In the genomic region with DNA sequence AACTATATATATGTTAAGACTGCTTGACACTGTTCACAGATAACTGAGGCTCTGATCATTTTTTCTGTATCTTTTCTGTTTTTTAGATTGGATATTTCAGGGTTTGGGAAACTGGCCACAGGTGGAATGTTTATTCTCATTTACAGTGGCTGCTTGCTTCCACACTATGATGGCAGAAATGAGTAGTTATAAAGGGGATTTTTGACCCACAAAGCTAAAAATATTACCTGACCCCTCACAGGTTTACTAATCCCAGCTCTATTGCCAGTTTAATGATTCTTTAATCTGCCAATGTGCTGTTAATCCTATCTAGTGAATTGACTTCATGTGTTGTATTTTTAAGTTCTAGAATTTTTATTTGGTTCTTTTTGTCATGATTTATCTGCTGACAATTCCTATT, we compare ENCODE assay signal across 10 cellular contexts.
"Had no signal": no experiment of that assay in that cellular context is flagged by ENCODE, and none has a peak within 500 bp of the region (broad histone marks: within the 10 kb centered on the region; RNA-seq: fewer than 3 reads in every experiment).

No MANE protein-coding gene starts in this region.

- H3K9ac ChIP-seq: GM23248 had no signal

- ATAC-seq: HCT116, HepG2 had no signal

- H3K27ac ChIP-seq: GM23248, HL-60 had no signal

- DNase-seq: GM23248, GOT3, H7, HFFc6, KBM-7 had no signal

- H3K36me3 ChIP-seq: HAP-1 had no signal

- H3K4me3 Mint-ChIP-seq: HFFc6, IgD-negative memory B cell had no signal

- FAIRE-seq: HepG2 had no signal

- H3K27ac Mint-ChIP-seq: HFFc6, IgD-negative memory B cell had no signal

- H2AFZ ChIP-seq: GM23248 had no signal

- H3K4me1 ChIP-seq: HAP-1 had no signal

- H3K36me3 Mint-ChIP-seq: IgD-negative memory B cell had no signal

- H3K4me3 ChIP-seq: GM23248, HAP-1 had no signal

- H3K9me3 ChIP-seq: HAP-1 had no signal
